In genomic region chr1:89407355-89407754, GRCh38 we compare ENCODE assay signal across 9 cellular contexts. TPM values are rescaled to one million over a fixed set of nuclear protein-coding genes. Genes with fewer than 3 reads are reported as not detected.
A peak's percentile ranks its signal among the peaks of the same experiment; 100 is the strongest.
DNase-seq lines count a peak whose midpoint lies in the region; ATAC-seq and TF ChIP-seq lines count a peak whose summit lies in the region.
"Had no signal": no experiment of that assay in that cellular context is flagged by ENCODE, and none has a peak within 500 bp of the region (broad histone marks: within the 10 kb centered on the region; RNA-seq: fewer than 3 reads in every experiment).

No MANE protein-coding gene starts in this region.

- intact Hi-C loops in activated CD4-positive, alpha-beta memory T cell treated with anti-CD3 and anti-CD28 coated beads for 36 hours (cut with micrococcal nuclease), result no loop called here
- intact Hi-C loops in left cardiac atrium (cut with DNase I), result no loop called here

- no peak overlapping the region for H3K27ac ChIP-seq in smooth muscle cell (ENCODE audit: low read depth)

- H3K4me2 ChIP-seq in smooth muscle cell, result peak overlapping the region; percentile 21

- H3K9ac ChIP-seq in smooth muscle cell (ENCODE audit: low read depth), result no peak overlapping the region

- no peaks in the 10 kb centered on the region for H3K9me3 Mint-ChIP-seq in activated CD4-positive, alpha-beta memory T cell treated with anti-CD3 and anti-CD28 coated beads for 36 hours

- peak; percentile 8 for DNase-seq in HPDE6-E6E7 (ENCODE audit: extremely low spot score)
- DNase-seq in activated CD4-positive, alpha-beta memory T cell treated with anti-CD3 and anti-CD28 coated beads for 36 hours, result no peak
- DNase-seq in left cardiac atrium, result no peak
- DNase-seq in smooth muscle cell (lab: John Stamatoyannopoulos, UW; ENCODE audit: unreplicated experiment), result no peak
- DNase-seq in SKM-1 (lab: John Stamatoyannopoulos, UW; ENCODE audit: unreplicated experiment), result no peak
- DNase-seq in NCI-H748 (lab: John Stamatoyannopoulos, UW; ENCODE audit: unreplicated experiment), result no peak
- DNase-seq in OCI-M2 (lab: John Stamatoyannopoulos, UW; ENCODE audit: unreplicated experiment), result no peak
- no peak for DNase-seq in activated CD8-positive, alpha-beta memory T cell treated with anti-CD3 and anti-CD28 coated beads, Interleukin-2, amount 50 U/mL, for 4 hours

- CTCF ChIA-PET in activated CD4-positive, alpha-beta memory T cell treated with anti-CD3 and anti-CD28 coated beads for 36 hours (lab: Charles Lee), result interaction anchor here (0.9 to 1.3 kb wide), 2 partner anchors 49 to 51 kb away, joined by 3 to 4 read pairs; no protein-coding TSS in a partner anchor

- no peaks in the 10 kb centered on the region for H3K79me2 ChIP-seq in smooth muscle cell (ENCODE audit: low read depth)

- H3K4me3 ChIP-seq in smooth muscle cell, result peak overlapping the region; percentile 9

- no peaks in the 10 kb centered on the region for H3K27me3 ChIP-seq in smooth muscle cell (ENCODE audit: low read depth)

- H4K20me1 ChIP-seq in smooth muscle cell (ENCODE audit: low read depth), result no peaks in the 10 kb centered on the region

- peak overlapping the region; percentile 41 for H3K4me3 Mint-ChIP-seq in activated CD4-positive, alpha-beta memory T cell treated with anti-CD3 and anti-CD28 coated beads for 36 hours

- H3F3A ChIP-seq in smooth muscle cell (ENCODE audit: low read depth), result no peaks in the 10 kb centered on the region

- POLR2A ChIA-PET in activated CD4-positive, alpha-beta memory T cell treated with anti-CD3 and anti-CD28 coated beads for 36 hours (lab: Charles Lee), result interaction anchor here (0.9 kb wide), 1 partner anchor 385 kb away, joined by 5 read pairs; no protein-coding TSS in a partner anchor

- H3K4me1 ChIP-seq in smooth muscle cell (ENCODE audit: low read depth), result no peaks in the 10 kb centered on the region

- ATAC-seq in left cardiac atrium, result peak; percentile 80 to 83

- peaks cover 2% of the 10 kb centered on the region for H3K36me3 Mint-ChIP-seq in activated CD4-positive, alpha-beta memory T cell treated with anti-CD3 and anti-CD28 coated beads for 36 hours

- TF ChIP-seq CTCF in smooth muscle cell (IDR thresholded peaks at IDR 0.05; ENCODE audit: borderline replicate concordance, insufficient read depth, poor library complexity, severe bottlenecking), result no peak

- 41% methylated on average over 1 of the region's 1 CpG for WGBS in smooth muscle cell (ENCODE audit: low lambda C conversion rate)

- H2AFZ ChIP-seq in smooth muscle cell (ENCODE audit: low read depth), result peak overlapping the region; percentile 52

- H3K4me1 Mint-ChIP-seq in activated CD4-positive, alpha-beta memory T cell treated with anti-CD3 and anti-CD28 coated beads for 36 hours (ENCODE audit: low read depth), result peaks cover 24% of the 10 kb centered on the region

- no peaks in the 10 kb centered on the region for H3K9me3 ChIP-seq in smooth muscle cell (replicated peaks; ENCODE audit: low read depth)

- no peaks in the 10 kb centered on the region for H3K36me3 ChIP-seq in smooth muscle cell (ENCODE audit: low read depth)

- no peaks in the 10 kb centered on the region for H3K27me3 Mint-ChIP-seq in activated CD4-positive, alpha-beta memory T cell treated with anti-CD3 and anti-CD28 coated beads for 36 hours

- no peak overlapping the region for H3K27ac Mint-ChIP-seq in activated CD4-positive, alpha-beta memory T cell treated with anti-CD3 and anti-CD28 coated beads for 36 hours

RNA-seq across cellular contexts. Expression of gene GBP6, which starts 43.5 kb away (rescaled TPM):
- under 1 TPM; 0.73 to 0.81 TPM for total RNA-seq in activated CD4-positive, alpha-beta memory T cell treated with anti-CD3 and anti-CD28 coated beads for 36 hours
- total RNA-seq in left cardiac atrium (under 1 TPM in 1 of 2 donors, not detected in 1; 0.08 TPM), smooth muscle cell (not detected in 2 replicates)
- polyA plus RNA-seq in smooth muscle cell, result not detected in 2 replicates
- total RNA-seq: mesenteric fat pad had no signal
